In genomic region chr16:20857281-20857680, GRCh38 we compare ENCODE assay signal across 27 cellular contexts.
"Had no signal": no experiment of that assay in that cellular context is flagged by ENCODE, and none has a peak within 500 bp of the region (broad histone marks: within the 10 kb centered on the region; RNA-seq: fewer than 3 reads in every experiment).

No MANE protein-coding gene starts in this region.

- H3K4me1 Mint-ChIP-seq: naive B cell; neural crest cell; stimulated activated memory B cell treated with anti-CD40 and anti-IgM and Interleukin-4, amounts not matched to agents 10 μg/mL and 1 μg/mL and 100 μg/mL, for 72 hours had no signal

- FAIRE-seq: kidney, pancreas had no signal

- H3K27ac ChIP-seq: colonic mucosa, epithelial cell of prostate, gastrocnemius medialis, hepatocyte, neutrophil, pancreas, skin epidermis, spleen, suprapubic skin had no signal

- H3K4me3 Mint-ChIP-seq: central memory CD8-positive, alpha-beta T cell; dendritic cell treated with granulocyte-macrophage colony-stimulating factor and Interleukin-4, amounts not matched to agents 40 ng/mL and 50 ng/mL, for 4 days; endodermal cell; mesothelial cell of epicardium; naive B cell; natural killer cell treated with Interleukin-12 subunit alpha and Interleukin-12 subunit beta and Interleukin-15 and Interleukin-18, amount 100 ng/mL, for 72 hours; neural crest cell; stimulated activated memory B cell treated with anti-CD40 and anti-IgM and Interleukin-4, amounts not matched to agents 10 μg/mL and 1 μg/mL and 100 μg/mL, for 72 hours; stimulated activated naive CD8-positive, alpha-beta T cell treated with anti-CD3 and anti-CD28 coated beads, Interleukin-15, Interleukin-2, amounts not matched to agents 100 ng/mL and 50 ng/mL, for 24 hours; type B pancreatic cell had no signal

- H3K9me3 ChIP-seq: colonic mucosa, gastrocnemius medialis, mucosa of descending colon, neutrophil, pancreas, spleen, suprapubic skin had no signal

- H3K9me3 Mint-ChIP-seq: central memory CD8-positive, alpha-beta T cell; dendritic cell treated with granulocyte-macrophage colony-stimulating factor and Interleukin-4, amounts not matched to agents 40 ng/mL and 50 ng/mL, for 4 days; endodermal cell; mesothelial cell of epicardium; naive B cell; natural killer cell treated with Interleukin-12 subunit alpha and Interleukin-12 subunit beta and Interleukin-15 and Interleukin-18, amount 100 ng/mL, for 72 hours; neural crest cell; stimulated activated memory B cell treated with anti-CD40 and anti-IgM and Interleukin-4, amounts not matched to agents 10 μg/mL and 1 μg/mL and 100 μg/mL, for 72 hours; stimulated activated naive CD8-positive, alpha-beta T cell treated with anti-CD3 and anti-CD28 coated beads, Interleukin-15, Interleukin-2, amounts not matched to agents 100 ng/mL and 50 ng/mL, for 24 hours; type B pancreatic cell had no signal

- DNase-seq: colonic mucosa; effector CD8-positive, alpha-beta T cell; endodermal cell; foreskin fibroblast; gastrocnemius medialis; head of caudate nucleus; kidney; mesenchymal stem cell; mucosa of descending colon; naive B cell; pancreas; spleen; stimulated activated CD4-positive, alpha-beta T cell treated with anti-CD3 and anti-CD28 coated beads, Interleukin-4, amount 100 ng/mL, for 4 hours had no signal

- H3K27ac Mint-ChIP-seq: dendritic cell treated with granulocyte-macrophage colony-stimulating factor and Interleukin-4, amounts not matched to agents 40 ng/mL and 50 ng/mL, for 4 days; endodermal cell; mesothelial cell of epicardium; naive B cell; stimulated activated memory B cell treated with anti-CD40 and anti-IgM and Interleukin-4, amounts not matched to agents 10 μg/mL and 1 μg/mL and 100 μg/mL, for 72 hours; stimulated activated naive CD8-positive, alpha-beta T cell treated with anti-CD3 and anti-CD28 coated beads, Interleukin-15, Interleukin-2, amounts not matched to agents 100 ng/mL and 50 ng/mL, for 24 hours; type B pancreatic cell had no signal

- H3K36me3 ChIP-seq: colonic mucosa had no signal

- H3K4me3 ChIP-seq: colonic mucosa, gastrocnemius medialis, hepatocyte, mucosa of descending colon, pancreas, skin epidermis, spleen, suprapubic skin had no signal

- H3K27me3 ChIP-seq: colonic mucosa, gastrocnemius medialis, hepatocyte, neutrophil, pancreas, spleen, suprapubic skin had no signal

- H3K4me1 ChIP-seq: colonic mucosa, pancreas had no signal

- ATAC-seq: esophagus mucosa; gastrocnemius medialis; mucosa of descending colon; natural killer cell treated with Interleukin-12 subunit alpha and Interleukin-12 subunit beta and Interleukin-15 and Interleukin-18, amount 100 ng/mL, for 72 hours; pancreas; stimulated activated memory B cell treated with anti-CD40 and anti-IgM and Interleukin-4, amounts not matched to agents 10 μg/mL and 1 μg/mL and 100 μg/mL, for 72 hours had no signal

- H3K27me3 Mint-ChIP-seq: central memory CD8-positive, alpha-beta T cell; dendritic cell treated with granulocyte-macrophage colony-stimulating factor and Interleukin-4, amounts not matched to agents 40 ng/mL and 50 ng/mL, for 4 days; naive B cell; natural killer cell treated with Interleukin-12 subunit alpha and Interleukin-12 subunit beta and Interleukin-15 and Interleukin-18, amount 100 ng/mL, for 72 hours; stimulated activated memory B cell treated with anti-CD40 and anti-IgM and Interleukin-4, amounts not matched to agents 10 μg/mL and 1 μg/mL and 100 μg/mL, for 72 hours; stimulated activated naive CD8-positive, alpha-beta T cell treated with anti-CD3 and anti-CD28 coated beads, Interleukin-15, Interleukin-2, amounts not matched to agents 100 ng/mL and 50 ng/mL, for 24 hours; type B pancreatic cell had no signal
